1 cellular context compared by ENCODE assay signal in the genomic region with DNA sequence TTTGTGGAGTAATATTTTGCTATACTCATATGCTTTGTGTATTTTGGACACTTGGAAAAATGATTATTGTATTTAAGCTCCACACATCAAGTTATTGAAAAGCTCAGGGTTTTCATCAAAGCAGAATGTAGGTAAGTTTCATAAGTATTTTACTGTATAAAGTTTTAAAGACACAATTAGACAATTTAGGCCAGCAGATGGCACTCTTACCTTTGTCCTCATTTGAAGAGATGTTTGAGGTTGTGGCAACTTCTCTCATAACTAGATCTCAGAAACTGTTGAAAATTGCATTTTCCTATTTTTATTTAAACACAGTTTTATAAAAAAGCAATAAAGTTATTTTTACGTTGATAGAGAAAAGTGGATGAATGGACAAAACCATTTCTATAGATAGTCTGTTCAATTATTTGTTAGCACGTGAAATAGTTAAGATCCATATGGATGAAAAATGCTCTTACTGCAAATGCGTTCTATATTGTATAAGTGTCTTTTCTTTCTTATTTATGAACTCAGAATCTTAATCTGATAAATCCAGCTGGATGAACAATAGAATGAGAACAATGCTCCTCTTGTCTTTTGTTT.
TF ChIP-seq lines count a peak whose summit lies in the region.

No MANE protein-coding gene starts in this region.

TF ChIP-seq in HCT116, 20 proteins besides CTCF, POLR2A, EP300 and RAD21 (continued from another document):
- TF ChIP-seq YY1 (IDR thresholded peaks at IDR 0.05; ENCODE audit: extremely low read depth, insufficient replicate concordance, low read depth, low read length) (no peak), ELF1 (IDR thresholded peaks at IDR 0.05; ENCODE audit: borderline replicate concordance, low read depth) (no peak), EGR1 (IDR thresholded peaks at IDR 0.05; ENCODE audit: low read depth) (no peak), EZH2phosphoT487 (IDR thresholded peaks at IDR 0.05; ENCODE audit: borderline replicate concordance) (no peak), ZFX (IDR thresholded peaks at IDR 0.05) (no peak)
TF ChIP-seq in HCT116: peak in this region for 0.
